1 cellular context compared by ENCODE assay signal in genomic region chr17:17591408-17592265, GRCh38.
TF ChIP-seq lines count a peak whose summit lies in the region.

PEMT (minus strand) TSS chr17:17591708; CDS start chr17:17591626, 82 bp downstream.

TF ChIP-seq in K562, 482 proteins besides CTCF, POLR2A, EP300 and RAD21 (continued from another document and continues in another):
- peak; percentile 80 for TF ChIP-seq GMEB1 (CRISPR knock-in tag; IDR thresholded peaks at IDR 0.05)
- peak; percentile 85; the same call in 1 of the 2 replicates for TF ChIP-seq PHF8 (IDR thresholded peaks at IDR 0.05; ENCODE audit: borderline replicate concordance, low read length)
- no peak for TF ChIP-seq U2AF1 (optimal IDR thresholded peaks at IDR 0.05; ENCODE audit: low read depth, low read length)
- TF ChIP-seq HNRNPLL (IDR thresholded peaks at IDR 0.05; ENCODE audit: low read depth, low read length, poor library complexity, severe bottlenecking): peak; percentile 22
- no peak for TF ChIP-seq POLR3A (IDR thresholded peaks at IDR 0.05; ENCODE audit: borderline replicate concordance, extremely low read depth, insufficient read depth, insufficient read length)
- no peak for TF ChIP-seq CHD1 (IDR thresholded peaks at IDR 0.05; ENCODE audit: low read length)
- TF ChIP-seq LCOR (CRISPR knock-in tag; IDR thresholded peaks at IDR 0.05): no peak
- TF ChIP-seq ZBTB9 (CRISPR knock-in tag; IDR thresholded peaks at IDR 0.05): peak; percentile 77
- TF ChIP-seq HNRNPH1 (optimal IDR thresholded peaks at IDR 0.05; ENCODE audit: low read depth, low read length): no peak
- TF ChIP-seq BCL6 (CRISPR knock-in tag; IDR thresholded peaks at IDR 0.05): 0 out of 2 replicates have a peak, but pooled peaks have one; percentile 42
- no peak for TF ChIP-seq ZFP91 (CRISPR knock-in tag; IDR thresholded peaks at IDR 0.05)
- no peak for TF ChIP-seq PTTG1 (tag; IDR thresholded peaks at IDR 0.05; ENCODE audit: low read depth)
- TF ChIP-seq RBBP5 (IDR thresholded peaks at IDR 0.05; ENCODE audit: borderline replicate concordance, insufficient read depth, low read length, poor library complexity, severe bottlenecking): no peak
- peak; percentile 52; the same call in 1 of the 2 replicates for TF ChIP-seq ETV5 (CRISPR knock-in tag; IDR thresholded peaks at IDR 0.05; ENCODE audit: low read depth)
- TF ChIP-seq PHB2 (IDR thresholded peaks at IDR 0.05; ENCODE audit: low read depth): no peak
- 0 out of 2 replicates have a peak, but pooled peaks have one; percentile 76 for TF ChIP-seq ZBTB43 (CRISPR knock-in tag; IDR thresholded peaks at IDR 0.05)
- no peak for TF ChIP-seq BMI1 (IDR thresholded peaks at IDR 0.05; ENCODE audit: low read length)
- TF ChIP-seq ZNF395 (CRISPR knock-in tag; IDR thresholded peaks at IDR 0.05): peak; percentile 98
- peak; percentile 94 for TF ChIP-seq ZFX (CRISPR knock-in tag; IDR thresholded peaks at IDR 0.05)
- TF ChIP-seq SRSF1 (IDR thresholded peaks at IDR 0.05; ENCODE audit: low read depth, low read length): no peak
- TF ChIP-seq XRCC3 (IDR thresholded peaks at IDR 0.05): no peak
- no peak for TF ChIP-seq SAFB2 (IDR thresholded peaks at IDR 0.05; ENCODE audit: borderline replicate concordance, low read depth, low read length, severe bottlenecking)
- TF ChIP-seq ZC3H8 (IDR thresholded peaks at IDR 0.05): no peak
- peak; percentile 82 for TF ChIP-seq SMAD4 (CRISPR knock-in tag; conservative IDR thresholded peaks at IDR 0.05)
- no peak for TF ChIP-seq ELK1 (CRISPR knock-in tag; IDR thresholded peaks at IDR 0.05)
- no peak for TF ChIP-seq RBM34 (IDR thresholded peaks at IDR 0.05; ENCODE audit: borderline replicate concordance, insufficient read depth, low read length)
- no peak for TF ChIP-seq ZSCAN29 (IDR thresholded peaks at IDR 0.05)
- no peak for TF ChIP-seq ZNF324 (CRISPR knock-in tag; IDR thresholded peaks at IDR 0.05)
- no peak for TF ChIP-seq KDM1A (IDR thresholded peaks at IDR 0.05)
- no peak for TF ChIP-seq TAF15 (IDR thresholded peaks at IDR 0.05; ENCODE audit: low read depth, low read length)
- no peak for TF ChIP-seq HDAC6 (IDR thresholded peaks at IDR 0.05; ENCODE audit: low read depth, low read length)
- no peak for TF ChIP-seq ZNF79 (CRISPR knock-in tag; IDR thresholded peaks at IDR 0.05; ENCODE audit: low read depth)
- TF ChIP-seq FOSL1 (tag; conservative IDR thresholded peaks at IDR 0.05): no peak
- TF ChIP-seq ZNF77 (CRISPR knock-in tag; IDR thresholded peaks at IDR 0.05): no peak
- no peak for TF ChIP-seq CSDE1 (IDR thresholded peaks at IDR 0.05)
- TF ChIP-seq PML (IDR thresholded peaks at IDR 0.05; ENCODE audit: low read length): peak; percentile 6; the same call in 1 of the 2 replicates
- no peak for TF ChIP-seq ZNF717 (CRISPR knock-in tag; IDR thresholded peaks at IDR 0.05)
- no peak for TF ChIP-seq NFE2L1 (tag; IDR thresholded peaks at IDR 0.05; ENCODE audit: borderline replicate concordance, low read depth)
- TF ChIP-seq IRF2 (CRISPR knock-in tag; IDR thresholded peaks at IDR 0.05): no peak
- TF ChIP-seq TRIM28 (IDR thresholded peaks at IDR 0.05): no peak
- TF ChIP-seq ZNF740 (CRISPR knock-in tag; IDR thresholded peaks at IDR 0.05): no peak
- peak in 1 of 2 experiments; percentile 10; a peak in 1 of 4 replicates for TF ChIP-seq ZNF740 (tag; IDR thresholded peaks at IDR 0.05)
- TF ChIP-seq MIER1 (IDR thresholded peaks at IDR 0.05; ENCODE audit: low read depth): no peak
- no peak for TF ChIP-seq POLR2H (tag; IDR thresholded peaks at IDR 0.05; ENCODE audit: low read depth)
- TF ChIP-seq ZSCAN32 (CRISPR knock-in tag; IDR thresholded peaks at IDR 0.05): no peak
- no peak for TF ChIP-seq SPI1 (IDR thresholded peaks at IDR 0.05; ENCODE audit: borderline replicate concordance, low read depth, low read length)
- peak; percentile 97 for TF ChIP-seq HINFP (tag; conservative IDR thresholded peaks at IDR 0.05; ENCODE audit: low read depth)
- no peak for TF ChIP-seq MAFK (IDR thresholded peaks at IDR 0.05; ENCODE audit: low read length)
- TF ChIP-seq ELF2 (CRISPR knock-in tag; IDR thresholded peaks at IDR 0.05): no peak
- TF ChIP-seq GTF2F1 (IDR thresholded peaks at IDR 0.05; ENCODE audit: low read depth, low read length): no peak
- TF ChIP-seq ZNF224 (CRISPR knock-in tag; IDR thresholded peaks at IDR 0.05): no peak
- TF ChIP-seq CUX1 (CRISPR knock-in tag; IDR thresholded peaks at IDR 0.05): no peak
- no peak for TF ChIP-seq DEAF1 (CRISPR knock-in tag; IDR thresholded peaks at IDR 0.05)
- no peak for TF ChIP-seq RFX5 (IDR thresholded peaks at IDR 0.05; ENCODE audit: low read depth, low read length)
